In genomic region chr15:80749589-80749988, GRCh38 we compare ENCODE assay signal across 2 cellular contexts.
TF ChIP-seq lines count a peak whose summit lies in the region.

No MANE protein-coding gene starts in this region.

TF ChIP-seq in A549, 52 proteins besides CTCF, POLR2A, EP300 and RAD21 (continued from another document):
- no peak for TF ChIP-seq CBX2 (IDR thresholded peaks at IDR 0.05; ENCODE audit: borderline replicate concordance, low read depth)
- TF ChIP-seq ZC3H11A (IDR thresholded peaks at IDR 0.05) = no peak
- no peak for TF ChIP-seq NR3C1 (IDR thresholded peaks at IDR 0.05)
- TF ChIP-seq GATA3 (IDR thresholded peaks at IDR 0.05; ENCODE audit: borderline replicate concordance) = peak; percentile 76
- no peak for TF ChIP-seq EHMT2 (IDR thresholded peaks at IDR 0.05; ENCODE audit: low read depth)
- no peak for TF ChIP-seq FOSL2 (IDR thresholded peaks at IDR 0.05)
- peak; percentile 76 for TF ChIP-seq FOSL2 (CRISPR knock-in tag; IDR thresholded peaks at IDR 0.05)
- TF ChIP-seq HOXA7 (CRISPR knock-in tag; IDR thresholded peaks at IDR 0.05) = no peak
- no peak for TF ChIP-seq RFX5 (IDR thresholded peaks at IDR 0.05)
- no peak for TF ChIP-seq REST (IDR thresholded peaks at IDR 0.05)
- TF ChIP-seq ZSCAN20 (CRISPR knock-in tag; IDR thresholded peaks at IDR 0.05) = no peak
- TF ChIP-seq MAZ (IDR thresholded peaks at IDR 0.05; ENCODE audit: borderline replicate concordance, low read depth, low read length) = no peak
- no peak for TF ChIP-seq ZFP36 (IDR thresholded peaks at IDR 0.05; ENCODE audit: borderline replicate concordance, partially characterized antibody)
- TF ChIP-seq JUN (IDR thresholded peaks at IDR 0.05) = no peak
TF ChIP-seq in A549: peak in this region for 2.

TF ChIP-seq in IMR-90, 13 proteins besides CTCF, POLR2A, EP300 and RAD21 (continued from another document):
- TF ChIP-seq RCOR1 (IDR thresholded peaks at IDR 0.05; ENCODE audit: insufficient replicate concordance, low read length) (no peak), ELK1 (IDR thresholded peaks at IDR 0.05; ENCODE audit: borderline replicate concordance, low read depth, low read length) (no peak), CHD1 (IDR thresholded peaks at IDR 0.05; ENCODE audit: low read depth, low read length) (no peak), RFX5 (IDR thresholded peaks at IDR 0.05; ENCODE audit: low read depth, low read length) (no peak), USF2 (IDR thresholded peaks at IDR 0.05; ENCODE audit: low read depth, low read length) (no peak), NFE2L2 (IDR thresholded peaks at IDR 0.05; ENCODE audit: low read depth, low read length) (no peak)
